Comparison of ENCODE assay signal across 16 cellular contexts in genomic region chr12:29545102-29545467, GRCh38. TPM values are rescaled to one million over a fixed set of nuclear protein-coding genes. Genes with fewer than 3 reads are reported as not detected.
DNase-seq lines count a peak whose midpoint lies in the region; ATAC-seq, FAIRE-seq and TF ChIP-seq lines count a peak whose summit lies in the region.
"Had no signal": no experiment of that assay in that cellular context is flagged by ENCODE, and none has a peak within 500 bp of the region (broad histone marks: within the 10 kb centered on the region; RNA-seq: fewer than 3 reads in every experiment).

No MANE protein-coding gene starts in this region.

- H3K27me3 ChIP-seq in OCI-LY3 (ENCODE audit: low read depth, low read length) (no peaks in the 10 kb centered on the region), HepG2 (ENCODE audit: control insufficient read depth in 1 of 2, insufficient read depth in 2 of 2, low read length in 2 of 2) (no peaks in the 10 kb centered on the region)
- H3K27me3 ChIP-seq: stomach had no signal

- ATAC-seq in GM18870 (IDR thresholded peaks at IDR 0.05; ENCODE audit: unreplicated experiment) (peak; percentile 97), GM21526 (IDR thresholded peaks at IDR 0.05; ENCODE audit: low FRiP score, unreplicated experiment) (peak; percentile 89), HG02981 (IDR thresholded peaks at IDR 0.05; ENCODE audit: unreplicated experiment) (peak; percentile 74), HepG2 (no peak)
- ATAC-seq: K562 had no signal

- no peaks in the 10 kb centered on the region for H3K9me3 ChIP-seq in OCI-LY3 (ENCODE audit: insufficient read depth, low read length)
- no peaks in the 10 kb centered on the region for H3K9me3 ChIP-seq in HepG2 (ENCODE audit: low read length)
- H3K9me3 ChIP-seq: stomach had no signal

- CTCF ChIA-PET in HepG2 (lab: Yijun Ruan, JAX; ENCODE audit: low intra/inter-chr PET ratio, low total read pairs): no interaction called here

- H2AFZ ChIP-seq in OCI-LY3 (ENCODE audit: low read depth, low read length) (no peak overlapping the region), HepG2 (ENCODE audit: low read length) (no peak overlapping the region)

- H3K4me3 ChIP-seq in OCI-LY3 (ENCODE audit: low read length): no peak overlapping the region
- no peak overlapping the region for H3K4me3 ChIP-seq in HepG2 (replicated peaks in 1 of 3; ENCODE audit: insufficient read depth in 1 of 3, low read depth in 2 of 3, low read length in 3 of 3)
- H3K4me3 ChIP-seq: K562, stomach had no signal

- POLR2A ChIA-PET in HepG2 (lab: Yijun Ruan, JAX): no interaction called here

- no peak for TF ChIP-seq CTCF in OCI-LY3 (IDR thresholded peaks at IDR 0.05; ENCODE audit: low read depth, low read length)
- TF ChIP-seq CTCF in HepG2 (CRISPR knock-in tag; IDR thresholded peaks at IDR 0.05): no peak

- intact Hi-C loops in HepG2 (cut with micrococcal nuclease; ENCODE audit: unreplicated experiment): no loop called here

- H4K20me1 ChIP-seq in OCI-LY3 (ENCODE audit: insufficient read depth, low read length) (no peaks in the 10 kb centered on the region), HepG2 (ENCODE audit: insufficient read depth, low read length) (no peaks in the 10 kb centered on the region)

- H3K27ac ChIP-seq in OCI-LY3 (ENCODE audit: low read length) (no peak overlapping the region), HepG2 (ENCODE audit: extremely low read length, insufficient read depth, low read length) (no peak overlapping the region)
- H3K27ac ChIP-seq: C4-2B had no signal

- TF ChIP-seq RAD21 in HepG2 (CRISPR knock-in tag; IDR thresholded peaks at IDR 0.05): no peak

- no peak for TF ChIP-seq EP300 in HepG2 (IDR thresholded peaks at IDR 0.05; ENCODE audit: low read depth in 2 of 2, low read length in 2 of 2)
- no peak for TF ChIP-seq EP300 in HepG2 (CRISPR knock-in tag; IDR thresholded peaks at IDR 0.05; ENCODE audit: borderline replicate concordance)

- TF ChIP-seq POLR2A in HepG2 (IDR thresholded peaks at IDR 0.05; ENCODE audit: insufficient read depth in 1 of 2, low read depth in 2 of 2, low read length in 2 of 2): no peak

- no peak overlapping the region for H3K9ac ChIP-seq in OCI-LY3 (ENCODE audit: low read length)
- no peak overlapping the region for H3K9ac ChIP-seq in HepG2 (ENCODE audit: insufficient read depth, low read depth, low read length)

- H3K79me2 ChIP-seq in OCI-LY3 (ENCODE audit: low read length): no peaks in the 10 kb centered on the region
- H3K79me2 ChIP-seq in HepG2 (ENCODE audit: insufficient read depth, low read length): no peaks in the 10 kb centered on the region

- H3K4me1 ChIP-seq in OCI-LY3 (ENCODE audit: low read length) (peaks cover 11% of the 10 kb centered on the region), HepG2 (ENCODE audit: insufficient read depth, low read length) (no peaks in the 10 kb centered on the region)

- in situ Hi-C loops in G401 (cut with HindIII; ENCODE audit: low sequenced_read_pairs): no loop called here
- in situ Hi-C loops in HepG2 (cut with HindIII; ENCODE audit: extremely low pct_ligation_motif_present, low pct_unique_long_range_greater_than_20kb): loop anchor here (25.0 kb wide), 1 partner anchor 1292 kb away; no protein-coding TSS in a partner anchor

- BruUV-seq in HepG2 (replicated peaks; lab: Mats Ljungman, UMichigan): no TSS peak

- H3K36me3 ChIP-seq in OCI-LY3 (replicated peaks; ENCODE audit: low read depth, low read length) (no peaks in the 10 kb centered on the region), HepG2 (replicated peaks in 1 of 2; ENCODE audit: control insufficient read depth in 1 of 2, insufficient read depth in 2 of 2, low read length in 2 of 2) (no peaks in the 10 kb centered on the region)
- H3K36me3 ChIP-seq: stomach had no signal

- 53% methylated on average over 4 of the region's 4 CpGs for WGBS in HepG2 (ENCODE audit: low lambda C conversion rate)

- 0 out of 2 replicates have a peak overlapping the region, but pooled peaks have one; percentile 14 for H3K4me2 ChIP-seq in OCI-LY3 (ENCODE audit: low read length)
- H3K4me2 ChIP-seq in HepG2 (ENCODE audit: low read depth, low read length): no peak overlapping the region

- no peak for DNase-seq in G401 (ENCODE audit: low spot score)
- no peak for DNase-seq in stimulated activated CD4-positive, alpha-beta T cell treated with anti-CD3 and anti-CD28 coated beads, Interleukin-4, amount 100 ng/mL, for 1 hour
- no peak for DNase-seq in HepG2 (ENCODE audit: low spot score)
- DNase-seq: activated CD4-positive, alpha-beta T cell treated with anti-CD3 and anti-CD28 coated beads, Interleukin-2, amount 10 ng/mL, durations not matched to agents 24 days and 14 days; cortex of kidney; hippocampal formation; NCI-H1694; NCI-H69; stomach had no signal

- FAIRE-seq in HepG2 (lab: Jason Lieb, UNC): no peak
- FAIRE-seq: astrocyte, K562 had no signal

TF ChIP-seq in HepG2, 621 proteins besides CTCF, POLR2A, EP300 and RAD21:
- TF ChIP-seq ZNF326 (CRISPR knock-in tag; IDR thresholded peaks at IDR 0.05; ENCODE audit: borderline replicate concordance): no peak
- TF ChIP-seq PTBP1 (IDR thresholded peaks at IDR 0.05; ENCODE audit: low read depth, low read length, poor library complexity, severe bottlenecking): no peak
- no peak for TF ChIP-seq ZFY (CRISPR knock-in tag; IDR thresholded peaks at IDR 0.05)
- TF ChIP-seq ARHGAP35 (CRISPR knock-in tag; IDR thresholded peaks at IDR 0.05; ENCODE audit: borderline replicate concordance): no peak
- no peak for TF ChIP-seq USF2 (IDR thresholded peaks at IDR 0.05; ENCODE audit: low read depth, low read length)
- no peak for TF ChIP-seq USF2 (CRISPR knock-in tag; IDR thresholded peaks at IDR 0.05; ENCODE audit: borderline replicate concordance)
- TF ChIP-seq ZNF777 (CRISPR knock-in tag; IDR thresholded peaks at IDR 0.05): no peak
- TF ChIP-seq GRHL1 (CRISPR knock-in tag; conservative IDR thresholded peaks at IDR 0.05): no peak
- no peak for TF ChIP-seq ZEB1 (IDR thresholded peaks at IDR 0.05; ENCODE audit: insufficient replicate concordance, low read depth)

RNA-seq across cellular contexts. Expression of gene OVCH1, which starts 47.6 kb away (rescaled TPM):
- not detected in 2 replicates for total RNA-seq in G401 (2014; rRNA removed; shearing (Covaris generic))
- not detected in 2 replicates for total RNA-seq in HepG2 (2016; rRNA removed; fragmentation: Illumina TruSeq; extraction: Trizol)
- not detected in 2 replicates for total RNA-seq in HepG2 (2016; cell fraction: cytosol; rRNA removed; fragmentation: Illumina TruSeq; extraction: Trizol; ENCODE audit: low read depth)
- not detected in 2 replicates for total RNA-seq in HepG2 (2016; cell fraction: insoluble cytoplasmic fraction; rRNA removed; fragmentation: Illumina TruSeq; extraction: Trizol)
- not detected in 2 replicates for total RNA-seq in HepG2 (2016; cell fraction: membrane; rRNA removed; fragmentation: Illumina TruSeq; extraction: Trizol)
- total RNA-seq in HepG2 (2016; cell fraction: nucleus; rRNA removed; fragmentation: Illumina TruSeq; extraction: Trizol): not detected in 2 replicates
- polyA plus RNA-seq in HepG2 (2011; rRNA removed): not detected in 2 replicates
- not detected in 2 replicates for polyA plus RNA-seq in HepG2 (2011; cell fraction: cytosol; rRNA removed)
- not detected in 2 replicates for polyA plus RNA-seq in HepG2 (2011; cell fraction: nucleus; rRNA removed)
- not detected in 2 replicates for polyA plus RNA-seq in HepG2 (2012)
- not detected in 2 replicates for polyA plus RNA-seq in HepG2 (2016; cell fraction: cytosol; fragmentation: Illumina TruSeq; extraction: Trizol; ENCODE audit: low read depth)
- not detected in 2 replicates for polyA plus RNA-seq in HepG2 (2016; cell fraction: insoluble cytoplasmic fraction; fragmentation: Illumina TruSeq; extraction: Trizol; ENCODE audit: low read depth)
- polyA plus RNA-seq in HepG2 (2016; cell fraction: membrane; fragmentation: Illumina TruSeq; extraction: Trizol; ENCODE audit: low read depth): not detected in 2 replicates
- polyA plus RNA-seq in HepG2 (2016; cell fraction: nucleus; fragmentation: Illumina TruSeq; extraction: Trizol; ENCODE audit: insufficient read depth, low read depth): not detected in 2 replicates
- 0.58 TPM in 1 of 2 replicates, not detected in the other for polyA minus RNA-seq in HepG2 (2011; rRNA and poly(A)+ RNA removed; ENCODE audit: low replicate concordance)
- not detected in 2 replicates for polyA minus RNA-seq in HepG2 (2011; cell fraction: cytosol; rRNA and poly(A)+ RNA removed)
- polyA minus RNA-seq in HepG2 (2011; cell fraction: nucleus; rRNA and poly(A)+ RNA removed): not detected in 2 replicates
- total RNA-seq: activated CD4-positive, alpha-beta T cell treated with anti-CD3 and anti-CD28 coated beads, Interleukin-2, amount 10 ng/mL, durations not matched to agents 24 days and 14 days; astrocyte; K562 had no signal
- polyA plus RNA-seq: K562 had no signal
